ENCODE assay signal across 34 cellular contexts in the genomic region with DNA sequence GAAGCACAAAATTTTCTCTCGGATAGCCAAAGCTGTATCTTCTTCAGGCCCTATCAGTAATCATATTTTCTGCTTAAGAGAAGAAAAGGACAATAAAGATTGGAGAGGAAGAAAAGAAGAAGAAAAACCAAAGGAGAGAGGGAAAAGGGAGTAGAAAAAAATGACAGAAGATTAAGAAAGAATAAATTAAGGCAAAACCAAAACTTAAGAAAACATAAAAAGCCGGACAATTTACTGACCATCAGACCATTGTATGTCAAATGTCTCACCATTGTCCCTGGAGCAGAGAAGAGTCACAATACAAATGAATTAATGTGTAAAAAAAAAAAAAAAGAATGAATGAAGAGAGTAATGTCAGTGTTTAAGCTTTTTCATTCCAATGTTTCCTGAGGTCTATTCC.
"Had no signal": no experiment of that assay in that cellular context is flagged by ENCODE, and none has a peak within 500 bp of the region (broad histone marks: within the 10 kb centered on the region; RNA-seq: fewer than 3 reads in every experiment).

No MANE protein-coding gene starts in this region.

- DNase-seq: Kasumi-1, MG63, MM.1S, MV-4-11, NCI-H1048, NCI-H1092, NCI-H1092 treated with DMSO at 0.1 percent for 48 hours, NCI-H1105, NCI-H1105 treated with DMSO at 0.1 percent for 48 hours, NCI-H1417, NCI-H1417 treated with DMSO at 0.1 percent for 48 hours, NCI-H1436, NCI-H1436 treated with DMSO at 0.1 percent for 48 hours, NCI-H146, NCI-H1694, NCI-H1694 treated with DMSO at 0.1 percent for 48 hours, NCI-H187, NCI-H187 treated with DMSO at 0.1 percent for 48 hours, NCI-H1930, NCI-H2029, NCI-H2029 treated with DMSO at 0.1 percent for 48 hours, NCI-H2081, NCI-H2081 treated with DMSO at 0.1 percent for 48 hours, NCI-H2107, NCI-H2171, NCI-H2171 treated with DMSO at 0.1 percent for 48 hours, NCI-H2227 treated with DMSO at 0.1 percent for 48 hours, NCI-H226, NCI-H345, NCI-H446, NCI-H446 treated with DMSO at 0.1 percent for 48 hours, NCI-H510A, NCI-H510A treated with DMSO at 0.1 percent for 48 hours, NCI-H524 had no signal

- H3K36me3 ChIP-seq: MG63 had no signal

- H3K9me3 ChIP-seq: MG63 had no signal

- H3K4me3 ChIP-seq: MG63 had no signal

- H3K27me3 ChIP-seq: MG63 had no signal
